Comparison of ENCODE assay signal across 1 cellular context in genomic region chr2:174971868-174972781, GRCh38.
TF ChIP-seq lines count a peak whose summit lies in the region.

No MANE protein-coding gene starts in this region.

TF ChIP-seq in HepG2, 621 proteins besides CTCF, POLR2A, EP300 and RAD21 (continued from another document):
- TF ChIP-seq ZNF687 (CRISPR knock-in tag; IDR thresholded peaks at IDR 0.05), result no peak
- no peak for TF ChIP-seq MBNL3 (CRISPR knock-in tag; conservative IDR thresholded peaks at IDR 0.05)
- TF ChIP-seq NFKBIZ (CRISPR knock-in tag; IDR thresholded peaks at IDR 0.05), result no peak
- no peak for TF ChIP-seq PRMT3 (CRISPR knock-in tag; IDR thresholded peaks at IDR 0.05; ENCODE audit: borderline replicate concordance, low read depth)
- no peak for TF ChIP-seq GLI4 (CRISPR knock-in tag; IDR thresholded peaks at IDR 0.05; ENCODE audit: borderline replicate concordance)
- TF ChIP-seq ZNF276 (CRISPR knock-in tag; IDR thresholded peaks at IDR 0.05; ENCODE audit: low read depth), result no peak
- no peak for TF ChIP-seq ZSCAN25 (CRISPR knock-in tag; IDR thresholded peaks at IDR 0.05)
- TF ChIP-seq HIC2 (CRISPR knock-in tag; IDR thresholded peaks at IDR 0.05; ENCODE audit: low read depth), result no peak
- TF ChIP-seq RXRB (CRISPR knock-in tag; IDR thresholded peaks at IDR 0.05; ENCODE audit: borderline replicate concordance), result no peak
